8 cellular contexts compared by ENCODE assay signal in the genomic region with DNA sequence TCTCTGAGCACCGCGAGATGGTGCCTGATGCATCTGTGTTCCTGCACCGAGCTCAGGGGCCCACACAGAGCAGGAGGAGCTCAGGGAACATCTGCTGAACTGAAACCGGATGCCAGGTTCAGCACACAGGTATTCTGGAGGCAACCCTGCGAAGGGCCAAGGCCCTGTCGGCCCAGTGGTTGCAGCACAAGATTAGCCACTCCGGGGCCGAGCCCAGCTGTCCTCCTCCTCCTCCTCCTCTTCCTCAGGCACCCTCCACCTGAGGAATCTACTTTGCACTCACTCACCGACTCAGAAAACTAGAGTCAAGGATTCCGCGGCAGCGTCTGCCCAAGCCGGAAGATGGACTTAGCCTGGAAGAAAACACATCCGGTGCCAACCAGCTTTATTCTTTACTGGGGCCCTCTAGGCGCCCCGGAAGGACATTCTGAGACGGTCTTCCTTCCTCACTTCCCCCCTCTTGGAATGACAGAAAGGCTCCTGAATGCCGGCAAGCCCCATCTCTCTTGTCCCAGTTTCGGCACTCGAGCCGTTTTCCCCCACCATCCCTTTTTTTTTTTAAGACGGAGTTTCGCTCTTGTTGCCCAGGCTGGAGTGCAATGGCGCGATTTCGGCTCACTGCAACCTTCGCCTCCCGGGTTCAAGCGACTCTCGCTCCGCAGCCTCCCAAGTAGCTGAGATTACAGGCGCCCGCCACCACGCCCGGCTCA. TPM values are rescaled to one million over a fixed set of nuclear protein-coding genes. Genes with fewer than 3 reads are reported as not detected.
DNase-seq lines count a peak whose midpoint lies in the region; ATAC-seq and TF ChIP-seq lines count a peak whose summit lies in the region.

A gene with protein sequence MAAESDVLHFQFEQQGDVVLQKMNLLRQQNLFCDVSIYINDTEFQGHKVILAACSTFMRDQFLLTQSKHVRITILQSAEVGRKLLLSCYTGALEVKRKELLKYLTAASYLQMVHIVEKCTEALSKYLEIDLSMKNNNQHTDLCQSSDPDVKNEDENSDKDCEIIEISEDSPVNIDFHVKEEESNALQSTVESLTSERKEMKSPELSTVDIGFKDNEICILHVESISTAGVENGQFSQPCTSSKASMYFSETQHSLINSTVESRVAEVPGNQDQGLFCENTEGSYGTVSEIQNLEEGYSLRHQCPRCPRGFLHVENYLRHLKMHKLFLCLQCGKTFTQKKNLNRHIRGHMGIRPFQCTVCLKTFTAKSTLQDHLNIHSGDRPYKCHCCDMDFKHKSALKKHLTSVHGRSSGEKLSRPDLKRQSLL (minus strand): TSS at position 360 of the 710 bp plus-strand sequence. CDS start 1,251 bp downstream, outside the sequence.

- H3K9me3 Mint-ChIP-seq in brain = peaks cover 0 to 3% (median 0%) of the 10 kb centered on the region in 5 experiments

- H3K4me1 Mint-ChIP-seq in brain = peaks cover 38% of the 10 kb centered on the region

- H3K27ac ChIP-seq in 22Rv1 = peak within 1 kb of the TSS; percentile 86

- peak; percentile 97 for ATAC-seq in GM18511 (IDR thresholded peaks at IDR 0.05; ENCODE audit: unreplicated experiment)
- peak; percentile 93 for ATAC-seq in HG03025 (IDR thresholded peaks at IDR 0.05; ENCODE audit: low FRiP score, unreplicated experiment)

- DNase-seq in NCI-H2029 treated with DMSO at 0.1 percent for 48 hours (lab: John Stamatoyannopoulos, UW) (peak; percentile 76), T1000 (lab: John Stamatoyannopoulos, UW) (peak; percentile 25), skeletal muscle cell (ENCODE audit: low read depth) (peak; percentile 49)

- H3K4me3 Mint-ChIP-seq in brain = peak within 1 kb of the TSS; percentile 91 to 98 (median 95)

- peaks cover 14% of the 10 kb centered on the region for H3K36me3 Mint-ChIP-seq in brain

- peaks cover 6% of the 10 kb centered on the region for H3K27me3 Mint-ChIP-seq in brain

- TF ChIP-seq CTCF in 22Rv1 (IDR thresholded peaks at IDR 0.05) (no peak), brain (conservative IDR thresholded peaks at IDR 0.05) (no peak)

- H3K4me3 ChIP-seq in iPS-11a (ENCODE audit: low read depth, low read length) (peak within 1 kb of the TSS; percentile 93), skeletal muscle cell (ENCODE audit: low read depth, low read length) (peak within 1 kb of the TSS; percentile 92)

- peak within 1 kb of the TSS; percentile 97 to 99 (median 98) for H3K27ac Mint-ChIP-seq in brain

RNA-seq across cellular contexts. Expression of the gene that starts here (rescaled TPM):
- polyA plus RNA-seq in brain (ENCODE audit: insufficient read depth, low read depth, low replicate concordance) = 6.2 TPM

Comparison
In these comparisons a context has a peak if more than half of its experiments do, and no peak if none do; other contexts are left out.
1. Peak in every context shown above with its lines: DNase-seq, ATAC-seq, H3K4me3 ChIP-seq and H3K27ac ChIP-seq.
2. DNase-seq: peak in every context shown above with its lines; median percentile 76 in NCI-H2029 treated with DMSO at 0.1 percent for 48 hours; 49 in skeletal muscle cell; 25 in T1000.